Comparison of ENCODE assay signal across 9 cellular contexts in the genomic region with DNA sequence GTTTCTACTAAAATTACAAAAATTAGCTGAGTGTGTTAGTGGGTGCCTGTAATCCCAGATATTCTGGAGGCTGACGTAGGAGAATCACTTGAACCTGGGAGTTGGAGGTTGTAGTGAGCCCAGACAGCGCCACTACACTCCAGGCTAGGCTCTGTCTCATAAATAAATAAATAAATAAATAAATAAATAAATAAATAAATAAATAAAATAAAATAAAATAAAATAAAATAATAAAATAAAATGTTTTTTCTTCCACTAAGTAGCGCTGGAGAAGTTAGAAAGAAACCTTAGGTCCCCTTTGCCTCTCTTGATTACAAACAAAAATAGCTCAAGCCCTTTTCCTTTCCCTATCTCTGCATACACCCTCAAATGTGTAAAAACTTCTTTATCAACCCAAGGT.
"Had no signal": no experiment of that assay in that cellular context is flagged by ENCODE, and none has a peak within 500 bp of the region (broad histone marks: within the 10 kb centered on the region; RNA-seq: fewer than 3 reads in every experiment).

No MANE protein-coding gene starts in this region.

- H3K27ac ChIP-seq: GM23248 had no signal

- FAIRE-seq: H1, H54, HTR-8/SVneo, K562 had no signal

- DNase-seq: GM23248, H9, HCEC 1CT, IMR-90, KG1 had no signal

- ATAC-seq: K562 had no signal

- H3K4me3 ChIP-seq: GM23248, K562 had no signal
